ENCODE assay signal across 11 cellular contexts in genomic region chr11:94597896-94598295, GRCh38. TPM values are rescaled to one million over a fixed set of nuclear protein-coding genes. Genes with fewer than 3 reads are reported as not detected.
DNase-seq lines count a peak whose midpoint lies in the region; ATAC-seq, FAIRE-seq and TF ChIP-seq lines count a peak whose summit lies in the region.
"Had no signal": no experiment of that assay in that cellular context is flagged by ENCODE, and none has a peak within 500 bp of the region (broad histone marks: within the 10 kb centered on the region; RNA-seq: fewer than 3 reads in every experiment).

No MANE protein-coding gene starts in this region.

- H2AFZ ChIP-seq in HepG2 (ENCODE audit: low read length), result no peak overlapping the region

- H4K20me1 ChIP-seq in HepG2 (ENCODE audit: insufficient read depth, low read length), result no peaks in the 10 kb centered on the region

- no peaks in the 10 kb centered on the region for H3K9me3 ChIP-seq in WERI-Rb-1 (ENCODE audit: severe bottlenecking)
- no peaks in the 10 kb centered on the region for H3K9me3 ChIP-seq in HepG2 (ENCODE audit: low read length)

- TF ChIP-seq CTCF in LNCAP (IDR thresholded peaks at IDR 0.05), result peak; percentile 69
- TF ChIP-seq CTCF in WERI-Rb-1 (IDR thresholded peaks at IDR 0.05; ENCODE audit: low read depth, low read length), result peak; percentile 31; the same call in 1 of the 2 replicates
- TF ChIP-seq CTCF in HepG2 (CRISPR knock-in tag; IDR thresholded peaks at IDR 0.05), result peak; percentile 44

- CTCF ChIA-PET in HepG2 (lab: Yijun Ruan, JAX; ENCODE audit: low intra/inter-chr PET ratio, low total read pairs), result no interaction called here

- H3K27ac ChIP-seq in WERI-Rb-1, result no peak overlapping the region
- H3K27ac ChIP-seq in HepG2 (ENCODE audit: extremely low read length, insufficient read depth, low read length), result no peak overlapping the region

- no peak overlapping the region for H3K9ac ChIP-seq in HepG2 (ENCODE audit: insufficient read depth, low read depth, low read length)

- H3K27me3 ChIP-seq in WERI-Rb-1 (ENCODE audit: insufficient read depth, low read depth, severe bottlenecking), result no peaks in the 10 kb centered on the region
- peaks cover 0 to 1% of the 10 kb centered on the region in 2 experiments; a peak in 2 of 5 replicates for H3K27me3 ChIP-seq in HepG2 (ENCODE audit: control insufficient read depth in 1 of 2, insufficient read depth in 2 of 2, low read length in 2 of 2)

- TF ChIP-seq POLR2A in HepG2 (IDR thresholded peaks at IDR 0.05; ENCODE audit: insufficient read depth in 1 of 2, low read depth in 2 of 2, low read length in 2 of 2), result no peak

- peaks cover 7% of the 10 kb centered on the region for H3K4me1 ChIP-seq in HepG2 (ENCODE audit: insufficient read depth, low read length)

- intact Hi-C loops in HepG2 (cut with micrococcal nuclease; ENCODE audit: unreplicated experiment), result no loop called here

- no peak overlapping the region for H3K4me3 ChIP-seq in WERI-Rb-1 (ENCODE audit: low read depth, low read length)
- H3K4me3 ChIP-seq in HepG2 (replicated peaks in 1 of 3; ENCODE audit: insufficient read depth in 1 of 3, low read depth in 2 of 3, low read length in 3 of 3), result no peak overlapping the region
- H3K4me3 ChIP-seq: smooth muscle cell had no signal

- H3K36me3 ChIP-seq in WERI-Rb-1 (no peaks in the 10 kb centered on the region), HepG2 (replicated peaks in 1 of 2; ENCODE audit: control insufficient read depth in 1 of 2, insufficient read depth in 2 of 2, low read length in 2 of 2) (no peaks in the 10 kb centered on the region)

- in situ Hi-C loops in HepG2 (cut with HindIII; ENCODE audit: extremely low pct_ligation_motif_present, low pct_unique_long_range_greater_than_20kb), result loop anchor here (5.0 kb wide), 1 partner anchor 81 kb away; no protein-coding TSS in a partner anchor

- BruUV-seq in HepG2 (replicated peaks; lab: Mats Ljungman, UMichigan), result no TSS peak

- no peaks in the 10 kb centered on the region for H3K79me2 ChIP-seq in HepG2 (ENCODE audit: insufficient read depth, low read length)

- no peak overlapping the region for H3K4me2 ChIP-seq in HepG2 (ENCODE audit: low read depth, low read length)
- H3K4me2 ChIP-seq: smooth muscle cell had no signal

- TF ChIP-seq EP300 in HepG2 (IDR thresholded peaks at IDR 0.05; ENCODE audit: low read depth in 2 of 2, low read length in 2 of 2) (no peak), HepG2 (CRISPR knock-in tag; IDR thresholded peaks at IDR 0.05; ENCODE audit: borderline replicate concordance) (no peak)

- TF ChIP-seq RAD21 in HepG2 (CRISPR knock-in tag; IDR thresholded peaks at IDR 0.05), result no peak

- FAIRE-seq in HepG2 (lab: Jason Lieb, UNC), result no peak

- POLR2A ChIA-PET in HepG2 (lab: Yijun Ruan, JAX), result no interaction called here

- WGBS in HepG2 (ENCODE audit: low lambda C conversion rate), result 12% methylated on average over 2 of the region's 2 CpGs

- ATAC-seq in HepG2 (no peak), GM21576 (IDR thresholded peaks at IDR 0.05; ENCODE audit: unreplicated experiment) (no peak), GM19035 (IDR thresholded peaks at IDR 0.05; ENCODE audit: unreplicated experiment) (no peak)

- DNase-seq in DMS114 treated with DMSO at 0.1 percent for 48 hours (lab: John Stamatoyannopoulos, UW; ENCODE audit: unreplicated experiment) (peak; percentile 15), WERI-Rb-1 (peak; percentile 54), HepG2 (ENCODE audit: low spot score) (peak; percentile 12), NK-92 (lab: John Stamatoyannopoulos, UW; ENCODE audit: unreplicated experiment) (no peak), midbrain (lab: John Stamatoyannopoulos, UW) (no peak)
- DNase-seq: activated naive CD4-positive, alpha-beta T cell; hypothalamus had no signal

TF ChIP-seq in HepG2, 621 proteins besides CTCF, POLR2A, EP300 and RAD21:
- TF ChIP-seq STAG1 (CRISPR knock-in tag; IDR thresholded peaks at IDR 0.05), result peak; percentile 59
- no peak for TF ChIP-seq REPIN1 (CRISPR knock-in tag; IDR thresholded peaks at IDR 0.05; ENCODE audit: borderline replicate concordance, low read depth)
- no peak for TF ChIP-seq HNRNPK (IDR thresholded peaks at IDR 0.05; ENCODE audit: low read depth, low read length, poor library complexity, severe bottlenecking)
- TF ChIP-seq ZFX (CRISPR knock-in tag; IDR thresholded peaks at IDR 0.05; ENCODE audit: low read depth), result no peak

RNA-seq across cellular contexts. Expression of gene PIWIL4, which starts 30.7 kb away (rescaled TPM):
- total RNA-seq in HepG2 (2016; rRNA removed; fragmentation: Illumina TruSeq; extraction: Trizol), result 0.15 TPM in 1 of 2 replicates, not detected in the other
- not detected in 2 replicates for total RNA-seq in HepG2 (2016; cell fraction: cytosol; rRNA removed; fragmentation: Illumina TruSeq; extraction: Trizol; ENCODE audit: low read depth)
- total RNA-seq in HepG2 (2016; cell fraction: insoluble cytoplasmic fraction; rRNA removed; fragmentation: Illumina TruSeq; extraction: Trizol), result not detected in 2 replicates
- total RNA-seq in HepG2 (2016; cell fraction: membrane; rRNA removed; fragmentation: Illumina TruSeq; extraction: Trizol), result not detected in 2 replicates
- total RNA-seq in HepG2 (2016; cell fraction: nucleus; rRNA removed; fragmentation: Illumina TruSeq; extraction: Trizol), result not detected in 2 replicates
- polyA plus RNA-seq in HepG2 (2011; rRNA removed), result 0.05 and 0.08 TPM in 2 replicates
- polyA plus RNA-seq in HepG2 (2011; cell fraction: cytosol; rRNA removed), result not detected in 2 replicates
- not detected in 2 replicates for polyA plus RNA-seq in HepG2 (2011; cell fraction: nucleus; rRNA removed)
- not detected in 2 replicates for polyA plus RNA-seq in HepG2 (2012)
- not detected in 2 replicates for polyA plus RNA-seq in HepG2 (2016; cell fraction: cytosol; fragmentation: Illumina TruSeq; extraction: Trizol; ENCODE audit: low read depth)
- polyA plus RNA-seq in HepG2 (2016; cell fraction: insoluble cytoplasmic fraction; fragmentation: Illumina TruSeq; extraction: Trizol; ENCODE audit: low read depth), result not detected in 2 replicates
- not detected in 2 replicates for polyA plus RNA-seq in HepG2 (2016; cell fraction: membrane; fragmentation: Illumina TruSeq; extraction: Trizol; ENCODE audit: low read depth)
- not detected in 2 replicates for polyA plus RNA-seq in HepG2 (2016; cell fraction: nucleus; fragmentation: Illumina TruSeq; extraction: Trizol; ENCODE audit: insufficient read depth, low read depth)
- polyA minus RNA-seq in HepG2 (2011; rRNA and poly(A)+ RNA removed; ENCODE audit: low replicate concordance), result not detected in 2 replicates
- not detected in 2 replicates for polyA minus RNA-seq in HepG2 (2011; cell fraction: cytosol; rRNA and poly(A)+ RNA removed)
- polyA minus RNA-seq in HepG2 (2011; cell fraction: nucleus; rRNA and poly(A)+ RNA removed), result not detected in 2 replicates

RNA-seq across cellular contexts. Expression of gene FUT4, which starts 54.2 kb away (rescaled TPM):
- total RNA-seq in HepG2 (2016; rRNA removed; fragmentation: Illumina TruSeq; extraction: Trizol), result 0.35 and 0.60 TPM in 2 replicates
- total RNA-seq in HepG2 (2016; cell fraction: cytosol; rRNA removed; fragmentation: Illumina TruSeq; extraction: Trizol; ENCODE audit: low read depth), result 0.09 TPM in 1 of 2 replicates, not detected in the other
- total RNA-seq in HepG2 (2016; cell fraction: insoluble cytoplasmic fraction; rRNA removed; fragmentation: Illumina TruSeq; extraction: Trizol), result 0.40 and 0.58 TPM in 2 replicates
- 0.24 and 0.28 TPM in 2 replicates for total RNA-seq in HepG2 (2016; cell fraction: membrane; rRNA removed; fragmentation: Illumina TruSeq; extraction: Trizol)
- 0.50 and 0.62 TPM in 2 replicates for total RNA-seq in HepG2 (2016; cell fraction: nucleus; rRNA removed; fragmentation: Illumina TruSeq; extraction: Trizol)
- polyA plus RNA-seq in HepG2 (2011; rRNA removed), result 0.22 and 0.28 TPM in 2 replicates
- polyA plus RNA-seq in HepG2 (2011; cell fraction: cytosol; rRNA removed), result 0.19 TPM in 2 replicates
- 0.23 and 0.29 TPM in 2 replicates for polyA plus RNA-seq in HepG2 (2011; cell fraction: nucleus; rRNA removed)
- 0.12 and 0.15 TPM in 2 replicates for polyA plus RNA-seq in HepG2 (2012)
- 0.03 and 0.05 TPM in 2 replicates for polyA plus RNA-seq in HepG2 (2016; cell fraction: cytosol; fragmentation: Illumina TruSeq; extraction: Trizol; ENCODE audit: low read depth)
- 0.38 TPM in 2 replicates for polyA plus RNA-seq in HepG2 (2016; cell fraction: insoluble cytoplasmic fraction; fragmentation: Illumina TruSeq; extraction: Trizol; ENCODE audit: low read depth)
- polyA plus RNA-seq in HepG2 (2016; cell fraction: membrane; fragmentation: Illumina TruSeq; extraction: Trizol; ENCODE audit: low read depth), result 0.09 and 0.16 TPM in 2 replicates
- 0.89 and 0.92 TPM in 2 replicates for polyA plus RNA-seq in HepG2 (2016; cell fraction: nucleus; fragmentation: Illumina TruSeq; extraction: Trizol; ENCODE audit: insufficient read depth, low read depth)
- 0.47 and 0.48 TPM in 2 replicates for polyA minus RNA-seq in HepG2 (2011; rRNA and poly(A)+ RNA removed; ENCODE audit: low replicate concordance)
- polyA minus RNA-seq in HepG2 (2011; cell fraction: cytosol; rRNA and poly(A)+ RNA removed), result 0.30 and 0.35 TPM in 2 replicates
- 0.50 and 0.77 TPM in 2 replicates for polyA minus RNA-seq in HepG2 (2011; cell fraction: nucleus; rRNA and poly(A)+ RNA removed)

Comparison
In these comparisons a context has a peak if more than half of its experiments do, and no peak if none do; other contexts are left out.
1. DNase-seq: peak in DMS114 treated with DMSO at 0.1 percent for 48 hours (single experiment), WERI-Rb-1 (single experiment) and HepG2 (single experiment); none in NK-92 (single experiment) and midbrain (single experiment).
2. Peak in every context shown above with its lines, with median percentiles within 50 percentile points of each other: CTCF ChIP-seq.